Comparison of ENCODE assay signal across 21 cellular contexts in genomic region chr9:134278974-134279640, GRCh38. TPM values are rescaled to one million over a fixed set of nuclear protein-coding genes. Genes with fewer than 3 reads are reported as not detected.
A peak's percentile ranks its signal among the peaks of the same experiment; 100 is the strongest.
DNase-seq lines count a peak whose midpoint lies in the region; ATAC-seq, FAIRE-seq and TF ChIP-seq lines count a peak whose summit lies in the region.
"Had no signal": no experiment of that assay in that cellular context is flagged by ENCODE, and none has a peak within 500 bp of the region (broad histone marks: within the 10 kb centered on the region; RNA-seq: fewer than 3 reads in every experiment).

No MANE protein-coding gene starts in this region.

- BruUV-seq in HepG2 (replicated peaks; lab: Mats Ljungman, UMichigan) (no TSS peak), GM12878 (replicated peaks; lab: Mats Ljungman, UMichigan) (no TSS peak)

- POLR2A ChIA-PET in HepG2 (lab: Yijun Ruan, JAX) (no interaction called here), GM12878 (lab: Charles Lee) (no interaction called here)

- WGBS in HepG2 (ENCODE audit: low lambda C conversion rate): 21% methylated on average over 8 of the region's 8 CpGs
- WGBS in right lobe of liver (ENCODE audit: insufficient coverage, low coverage, low lambda C conversion rate, missing lambda C conversion rate): 89% methylated on average over 8 of the region's 8 CpGs
- WGBS in GM12878 (ENCODE audit: insufficient coverage, insufficient replicate concordance, low lambda C conversion rate, missing lambda C conversion rate): 24% methylated on average over 6 of the region's 8 CpGs
- 100% methylated on average over 2 to 7 of the region's 8 CpGs for WGBS in neuronal stem cell (ENCODE audit: extremely low coverage in 2 of 2, insufficient read length in 2 of 2, insufficient replicate concordance in 1 of 2), 2 donors

- H3K14ac ChIP-seq in neuronal stem cell (ENCODE audit: low read length): peak overlapping the region; percentile 61

- no peaks in the 10 kb centered on the region for H3K36me3 Mint-ChIP-seq in activated naive CD4-positive, alpha-beta T cell treated with anti-CD3 and anti-CD28 coated beads for 36 hours (ENCODE audit: low read depth)
- H3K36me3 Mint-ChIP-seq: IgD-negative memory B cell had no signal

- H3K79me2 ChIP-seq in HepG2 (ENCODE audit: insufficient read depth, low read length) (no peaks in the 10 kb centered on the region), GM12878 (ENCODE audit: control insufficient read depth, insufficient read depth, low read length) (no peaks in the 10 kb centered on the region)

- TF ChIP-seq RAD21 in HepG2 (CRISPR knock-in tag; IDR thresholded peaks at IDR 0.05) (no peak), GM12878 (IDR thresholded peaks at IDR 0.05; ENCODE audit: insufficient read depth, low read depth, low read length) (no peak)

- H3K4ac ChIP-seq in neuronal stem cell (ENCODE audit: low read length): peak overlapping the region; percentile 38

- H2BK120ac ChIP-seq in neuronal stem cell (ENCODE audit: low read depth, low read length): no peak overlapping the region

- H3K27ac ChIP-seq in HepG2 (ENCODE audit: extremely low read length, insufficient read depth, low read length) (no peak overlapping the region), right lobe of liver (no peak overlapping the region), GM12878 (ENCODE audit: control insufficient read depth, insufficient read depth) (no peak overlapping the region), neuronal stem cell (replicated peaks; ENCODE audit: low read length) (no peak overlapping the region), SJCRH30 (no peak overlapping the region)
- H3K27ac ChIP-seq: 22Rv1, A549, C4-2B had no signal

- H3K27ac Mint-ChIP-seq in activated naive CD4-positive, alpha-beta T cell treated with anti-CD3 and anti-CD28 coated beads for 36 hours: no peak overlapping the region
- H3K27ac Mint-ChIP-seq: CD4-positive, alpha-beta T cell; GM23338; IgD-negative memory B cell had no signal

- DNase-seq in HepG2 (ENCODE audit: low spot score): no peak
- DNase-seq in right lobe of liver: no peak
- DNase-seq in GM12878 (ENCODE audit: low read depth, low spot score): no peak
- DNase-seq in neuronal stem cell (ENCODE audit: low spot score): no peak
- no peak for DNase-seq in activated naive CD4-positive, alpha-beta T cell treated with anti-CD3 and anti-CD28 coated beads for 36 hours
- DNase-seq in SJCRH30: no peak
- DNase-seq: AML-193; Caco-2; CD4-positive, alpha-beta T cell; DMS153; DMS79; GDM1; H7; KG1 had no signal

- SMC1A ChIA-PET in GM12878 (lab: Charles Lee; ENCODE audit: uncharacterized antibody, unreplicated experiment): no interaction called here

- peaks cover 9% of the 10 kb centered on the region for H3K27me3 Mint-ChIP-seq in activated naive CD4-positive, alpha-beta T cell treated with anti-CD3 and anti-CD28 coated beads for 36 hours (ENCODE audit: low read depth)

- ATAC-seq in HepG2: no peak
- ATAC-seq in right lobe of liver: no peak
- ATAC-seq in GM12878: no peak
- no peak for ATAC-seq in GM21367 (IDR thresholded peaks at IDR 0.05; ENCODE audit: unreplicated experiment)
- ATAC-seq: A549, GM23338 had no signal

- H3K4me3 ChIP-seq in HepG2 (replicated peaks in 1 of 3; ENCODE audit: insufficient read depth in 1 of 3, low read depth in 2 of 3, low read length in 3 of 3) (no peak overlapping the region), right lobe of liver (no peak overlapping the region), GM12878 (no peak overlapping the region), neuronal stem cell (ENCODE audit: low read length in 2 of 2) (peak overlapping the region in 1 of 2 donors; percentile 71), SJCRH30 (no peak overlapping the region)
- H3K4me3 ChIP-seq: A549, GM23338 had no signal

- H2BK12ac ChIP-seq in neuronal stem cell (ENCODE audit: low read length): peak overlapping the region; percentile 24

- H4K91ac ChIP-seq in neuronal stem cell (ENCODE audit: low read depth, low read length, poor library complexity): peak overlapping the region; percentile 19

- H3K4me1 Mint-ChIP-seq in activated naive CD4-positive, alpha-beta T cell treated with anti-CD3 and anti-CD28 coated beads for 36 hours (ENCODE audit: low read depth): no peaks in the 10 kb centered on the region

- H3K4me3 Mint-ChIP-seq in activated naive CD4-positive, alpha-beta T cell treated with anti-CD3 and anti-CD28 coated beads for 36 hours: no peak overlapping the region
- H3K4me3 Mint-ChIP-seq: CD4-positive, alpha-beta T cell; GM23338 had no signal

- intact Hi-C loops in HepG2 (cut with micrococcal nuclease; ENCODE audit: unreplicated experiment): no loop called here
- intact Hi-C loops in right lobe of liver (cut with DNase I): no loop called here
- intact Hi-C loops in GM12878 (cut with micrococcal nuclease; ENCODE audit: unreplicated experiment): no loop called here
- intact Hi-C loops in activated naive CD4-positive, alpha-beta T cell treated with anti-CD3 and anti-CD28 coated beads for 36 hours (cut with micrococcal nuclease): no loop called here

- no peak overlapping the region for H3K23ac ChIP-seq in neuronal stem cell (ENCODE audit: low read depth, low read length, poor library complexity)

- H2BK15ac ChIP-seq in neuronal stem cell (ENCODE audit: low read length): peak overlapping the region; percentile 9

- H4K20me1 ChIP-seq in HepG2 (ENCODE audit: insufficient read depth, low read length) (no peaks in the 10 kb centered on the region; the same call in 1 of the 2 replicates), GM12878 (ENCODE audit: control insufficient read depth, insufficient read depth) (no peaks in the 10 kb centered on the region)

- RAD21 ChIA-PET in GM12878 (lab: Charles Lee; ENCODE audit: unreplicated experiment): no interaction called here

- no peak for TF ChIP-seq POLR2A in HepG2 (IDR thresholded peaks at IDR 0.05; ENCODE audit: insufficient read depth in 1 of 2, low read depth in 2 of 2, low read length in 2 of 2)
- no peak for TF ChIP-seq POLR2A in right lobe of liver (IDR thresholded peaks at IDR 0.05)
- no peak for TF ChIP-seq POLR2A in GM12878 (IDR thresholded peaks at IDR 0.05; ENCODE audit: low read depth, low read length)

- FAIRE-seq in HepG2 (lab: Jason Lieb, UNC) (no peak), GM12878 (lab: Jason Lieb, UNC) (no peak)
- FAIRE-seq: A549, D721Med had no signal

- H3K79me1 ChIP-seq in neuronal stem cell (ENCODE audit: low read depth, low read length): no peaks in the 10 kb centered on the region

- no peaks in the 10 kb centered on the region for H3K4me1 ChIP-seq in HepG2 (ENCODE audit: insufficient read depth, low read length)
- H3K4me1 ChIP-seq in right lobe of liver: peaks cover 0 to 17% (median 6%) of the 10 kb centered on the region in 4 donors
- H3K4me1 ChIP-seq in GM12878 (ENCODE audit: control insufficient read depth, insufficient read depth, low read length): no peaks in the 10 kb centered on the region
- peaks cover 3 to 15% of the 10 kb centered on the region in 2 donors for H3K4me1 ChIP-seq in neuronal stem cell (ENCODE audit: control insufficient read depth in 2 of 2, insufficient read depth in 1 of 2, low read depth in 1 of 2, low read length in 2 of 2)
- H3K4me1 ChIP-seq in SJCRH30: no peaks in the 10 kb centered on the region
- H3K4me1 ChIP-seq: A549, Caco-2 had no signal

- CTCF ChIA-PET in HepG2 (lab: Yijun Ruan, JAX; ENCODE audit: low intra/inter-chr PET ratio, low total read pairs): no interaction called here
- CTCF ChIA-PET in GM12878 (lab: Yijun Ruan, JAX): no interaction called here
- CTCF ChIA-PET in activated naive CD4-positive, alpha-beta T cell treated with anti-CD3 and anti-CD28 coated beads for 36 hours (lab: Charles Lee): no interaction called here

- no peak for TF ChIP-seq CTCF in HepG2 (CRISPR knock-in tag; IDR thresholded peaks at IDR 0.05)
- TF ChIP-seq CTCF in right lobe of liver (IDR thresholded peaks at IDR 0.05): no peak
- TF ChIP-seq CTCF in GM12878 (IDR thresholded peaks at IDR 0.05 in 2 of 3, conservative IDR thresholded peaks at IDR 0.05 in 1 of 3; ENCODE audit: control insufficient read depth in 2 of 3, extremely low read depth in 1 of 3, insufficient read depth in 1 of 3, low read depth in 3 of 3, low read length in 3 of 3): no peak

- peak overlapping the region; percentile 43 for H4K8ac ChIP-seq in neuronal stem cell (ENCODE audit: low read depth, low read length)

- H2BK5ac ChIP-seq in neuronal stem cell (ENCODE audit: low read length): no peak overlapping the region

- TF ChIP-seq EP300 in HepG2 (IDR thresholded peaks at IDR 0.05; ENCODE audit: low read depth in 2 of 2, low read length in 2 of 2): no peak
- TF ChIP-seq EP300 in HepG2 (CRISPR knock-in tag; IDR thresholded peaks at IDR 0.05; ENCODE audit: borderline replicate concordance): no peak
- no peak for TF ChIP-seq EP300 in GM12878 (IDR thresholded peaks at IDR 0.05; ENCODE audit: borderline replicate concordance in 1 of 2, control insufficient read depth in 1 of 2, low read depth in 2 of 2, low read length in 2 of 2)

- no peaks in the 10 kb centered on the region for H3K9me3 Mint-ChIP-seq in activated naive CD4-positive, alpha-beta T cell treated with anti-CD3 and anti-CD28 coated beads for 36 hours
- H3K9me3 Mint-ChIP-seq: CD4-positive, alpha-beta T cell; GM23338; IgD-negative memory B cell had no signal

- H2AFZ ChIP-seq in HepG2 (ENCODE audit: low read length) (no peak overlapping the region), GM12878 (ENCODE audit: control insufficient read depth, low read depth, low read length) (no peak overlapping the region), neuronal stem cell (ENCODE audit: low read length) (no peak overlapping the region)
- H2AFZ ChIP-seq: GM23338 had no signal

- in situ Hi-C loops in HepG2 (cut with HindIII; ENCODE audit: extremely low pct_ligation_motif_present, low pct_unique_long_range_greater_than_20kb) (no loop called here), GM12878 (cut with MboI) (no loop called here)

- H3K36me3 ChIP-seq in HepG2 (replicated peaks in 1 of 2; ENCODE audit: control insufficient read depth in 1 of 2, insufficient read depth in 2 of 2, low read length in 2 of 2) (no peaks in the 10 kb centered on the region), right lobe of liver (no peaks in the 10 kb centered on the region), GM12878 (ENCODE audit: control insufficient read depth in 2 of 2, insufficient read depth in 2 of 2, low read length in 1 of 2) (no peaks in the 10 kb centered on the region), neuronal stem cell (replicated peaks in 1 of 2; ENCODE audit: control insufficient read depth in 2 of 2, insufficient read depth in 2 of 2, low read length in 2 of 2) (no peaks in the 10 kb centered on the region), SJCRH30 (no peaks in the 10 kb centered on the region)

- H3K27me3 ChIP-seq in HepG2 (ENCODE audit: control insufficient read depth in 1 of 2, insufficient read depth in 2 of 2, low read length in 2 of 2) (peaks cover 15 to 77% of the 10 kb centered on the region in 2 experiments; a peak in 4 of 5 replicates), right lobe of liver (no peaks in the 10 kb centered on the region), GM12878 (replicated peaks in 1 of 2; ENCODE audit: control insufficient read depth in 2 of 2, insufficient read depth in 2 of 2, low read length in 1 of 2) (peaks cover 0 to 4% of the 10 kb centered on the region in 2 experiments; a peak in 2 of 4 replicates), neuronal stem cell (ENCODE audit: control insufficient read depth in 3 of 3, insufficient read depth in 3 of 3, low read depth in 1 of 3, low read length in 3 of 3) (peaks cover 0 to 40% (median 0%) of the 10 kb centered on the region in 3 experiments), SJCRH30 (peaks cover 16% of the 10 kb centered on the region; the same call in 1 of the 2 replicates)

- H3K18ac ChIP-seq in neuronal stem cell (ENCODE audit: low read length): peak overlapping the region; percentile 49

- H3K9me3 ChIP-seq in HepG2 (ENCODE audit: low read length) (no peaks in the 10 kb centered on the region), right lobe of liver (no peaks in the 10 kb centered on the region), GM12878 (replicated peaks; ENCODE audit: control insufficient read depth, insufficient read depth, low read length) (no peaks in the 10 kb centered on the region; the same call in 2 of the 3 replicates), neuronal stem cell (replicated peaks in 1 of 2; ENCODE audit: control insufficient read depth in 2 of 2, insufficient read depth in 1 of 2, low read depth in 1 of 2, low read length in 2 of 2) (peaks cover 0 to 6% of the 10 kb centered on the region in 2 donors), SJCRH30 (replicated peaks) (no peaks in the 10 kb centered on the region)

- H2AK5ac ChIP-seq in neuronal stem cell (ENCODE audit: low read depth, low read length): peak overlapping the region; percentile 81

- H3K9ac ChIP-seq in HepG2 (ENCODE audit: insufficient read depth, low read depth, low read length) (no peak overlapping the region), GM12878 (ENCODE audit: control insufficient read depth, insufficient read depth, low read length) (no peak overlapping the region), neuronal stem cell (ENCODE audit: low read depth, low read length, poor library complexity) (peak overlapping the region; percentile 27)

- H3K4me2 ChIP-seq in HepG2 (ENCODE audit: low read depth, low read length) (no peak overlapping the region), GM12878 (ENCODE audit: control insufficient read depth, insufficient read depth) (no peak overlapping the region), neuronal stem cell (ENCODE audit: insufficient read depth, low read length, poor library complexity, severe bottlenecking) (no peak overlapping the region)
- H3K4me2 ChIP-seq: A549, GM23338 had no signal

RNA-seq across cellular contexts. Expression of gene RXRA, which starts 47.1 kb away (rescaled TPM):
- total RNA-seq in HepG2 (2016; rRNA removed; fragmentation: Illumina TruSeq; extraction: Trizol) (19.2 and 29.2 TPM in 2 replicates), right lobe of liver (100 to 1,000 TPM; 105 to 165 (median 131) TPM), GM12878 (2014; rRNA removed) (12.3 and 14.3 TPM in 2 replicates), GM12878 (2014; rRNA removed; fragmentation: Illumina TruSeq; extraction: Trizol) (2.9 and 3.4 TPM in 2 replicates), GM12878 (2021) (32.1 and 36.8 TPM in 2 replicates)
- 24.1 and 24.5 TPM in 2 replicates for total RNA-seq in HepG2 (2016; cell fraction: cytosol; rRNA removed; fragmentation: Illumina TruSeq; extraction: Trizol; ENCODE audit: low read depth)
- 16.2 and 29.2 TPM in 2 replicates for total RNA-seq in HepG2 (2016; cell fraction: insoluble cytoplasmic fraction; rRNA removed; fragmentation: Illumina TruSeq; extraction: Trizol)
- 50.6 and 51.0 TPM in 2 replicates for total RNA-seq in HepG2 (2016; cell fraction: membrane; rRNA removed; fragmentation: Illumina TruSeq; extraction: Trizol)
- 14.5 and 14.9 TPM in 2 replicates for total RNA-seq in HepG2 (2016; cell fraction: nucleus; rRNA removed; fragmentation: Illumina TruSeq; extraction: Trizol)
- polyA plus RNA-seq in HepG2 (2011; rRNA removed) (18.9 and 23.8 TPM in 2 replicates), GM12878 (2011; rRNA removed) (3.7 and 8.0 TPM in 2 replicates), GM12878 (2014; fragmentation: Illumina TruSeq; extraction: Trizol) (1.1 and 4.2 TPM in 2 replicates), GM12878 (2014; fragmentation: Nextera tagmentation; extraction: Ambion mirVana) (1 to 10 TPM in 1 of 2 experiments, under 1 TPM in 1; 0.89 to 2.9 TPM), GM12878 (2014; rRNA removed) (18.5 TPM in 2 replicates), GM12878 (2016; fragmentation: Nextera tagmentation; extraction: Ambion mirVana) (10 to 100 TPM; 24.1 to 28.3 TPM)
- polyA plus RNA-seq in HepG2 (2011; cell fraction: cytosol; rRNA removed): 20.3 and 28.6 TPM in 2 replicates
- 25.5 and 28.6 TPM in 2 replicates for polyA plus RNA-seq in HepG2 (2011; cell fraction: nucleus; rRNA removed)
- 42.6 and 48.4 TPM in 2 replicates for polyA plus RNA-seq in HepG2 (2012)
- polyA plus RNA-seq in HepG2 (2016; cell fraction: cytosol; fragmentation: Illumina TruSeq; extraction: Trizol; ENCODE audit: low read depth): 68.3 and 74.3 TPM in 2 replicates
- polyA plus RNA-seq in HepG2 (2016; cell fraction: insoluble cytoplasmic fraction; fragmentation: Illumina TruSeq; extraction: Trizol; ENCODE audit: low read depth): 28.2 and 39.1 TPM in 2 replicates
- 81.0 and 95.6 TPM in 2 replicates for polyA plus RNA-seq in HepG2 (2016; cell fraction: membrane; fragmentation: Illumina TruSeq; extraction: Trizol; ENCODE audit: low read depth)
- 27.8 and 30.7 TPM in 2 replicates for polyA plus RNA-seq in HepG2 (2016; cell fraction: nucleus; fragmentation: Illumina TruSeq; extraction: Trizol; ENCODE audit: insufficient read depth, low read depth)
- polyA minus RNA-seq in HepG2 (2011; rRNA and poly(A)+ RNA removed; ENCODE audit: low replicate concordance): 26.4 and 69.1 TPM in 2 replicates
- polyA minus RNA-seq in HepG2 (2011; cell fraction: cytosol; rRNA and poly(A)+ RNA removed): 27.2 and 30.5 TPM in 2 replicates
- 13.6 and 15.8 TPM in 2 replicates for polyA minus RNA-seq in HepG2 (2011; cell fraction: nucleus; rRNA and poly(A)+ RNA removed)
- 23.7 and 25.5 TPM in 2 replicates for total RNA-seq in GM12878 (2013; cell fraction: nucleolus; rRNA removed)
- 7.1 TPM for polyA plus RNA-seq in GM12878 (2011; ENCODE audit: low read depth)
- polyA plus RNA-seq in GM12878 (2011; cell fraction: cytosol; rRNA removed): 17.2 and 20.7 TPM in 2 replicates
- 28.6 and 32.8 TPM in 2 replicates for polyA plus RNA-seq in GM12878 (2011; cell fraction: nucleus; rRNA removed)
- 19.3 and 28.5 TPM in 2 replicates for polyA plus RNA-seq in GM12878 (2012)
- 7.2 and 23.3 TPM in 2 replicates for polyA minus RNA-seq in GM12878 (2011; rRNA and poly(A)+ RNA removed)
- 12.4 and 14.7 TPM in 2 replicates for polyA minus RNA-seq in GM12878 (2011; cell fraction: cytosol; rRNA and poly(A)+ RNA removed)
- 11.0 and 14.4 TPM in 2 replicates for polyA minus RNA-seq in GM12878 (2011; cell fraction: nucleus; rRNA and poly(A)+ RNA removed)
- 36.1 TPM for polyA plus RNA-seq in neuronal stem cell (2013, experiment 1 of 2)
- 36.3 TPM for polyA plus RNA-seq in neuronal stem cell (2013, experiment 2 of 2)
- total RNA-seq in activated naive CD4-positive, alpha-beta T cell treated with anti-CD3 and anti-CD28 coated beads for 36 hours: 1 to 10 TPM; 2.1 to 2.2 TPM
- 37.0 and 39.1 TPM in 2 replicates for total RNA-seq in SJCRH30 (2014; rRNA removed; shearing (Covaris generic))

Comparison
In these comparisons a context has a peak if more than half of its experiments do, and no peak if none do; other contexts are left out.
1. Of the 75 proteins assayed by ChIP-seq in both HepG2 and GM12878: peak only in HepG2: NBN; only in GM12878: BCL3; in both: none; in neither: 73.